In genomic region chr7:21939858-21940322, GRCh38 we compare ENCODE assay signal across 13 cellular contexts. TPM values are rescaled to one million over a fixed set of nuclear protein-coding genes. Genes with fewer than 3 reads are reported as not detected.
DNase-seq lines count a peak whose midpoint lies in the region; ATAC-seq and TF ChIP-seq lines count a peak whose summit lies in the region.
"Had no signal": no experiment of that assay in that cellular context is flagged by ENCODE, and none has a peak within 500 bp of the region (broad histone marks: within the 10 kb centered on the region; RNA-seq: fewer than 3 reads in every experiment).

No MANE protein-coding gene starts in this region.

- H3K27ac ChIP-seq in lower lobe of right lung: peak overlapping the region; percentile 39
- H3K27ac ChIP-seq: 22Rv1, ascending aorta had no signal

- no peaks in the 10 kb centered on the region for H3K9me3 ChIP-seq in lower lobe of right lung
- H3K9me3 ChIP-seq: ascending aorta, Caco-2 had no signal

- H3K4me1 ChIP-seq in lower lobe of right lung: peaks cover 47% of the 10 kb centered on the region

- H3K4me1 Mint-ChIP-seq in activated CD8-positive, alpha-beta T cell treated with anti-CD3 and anti-CD28 coated beads, Interleukin-2, amount 10 ng/mL, durations not matched to agents 7 days and 5 days (ENCODE audit: low read depth): peaks cover 63% of the 10 kb centered on the region
- H3K4me1 Mint-ChIP-seq in mesothelial cell of epicardium: peaks cover 15% of the 10 kb centered on the region

- CTCF ChIA-PET in activated CD8-positive, alpha-beta T cell treated with anti-CD3 and anti-CD28 coated beads, Interleukin-2, amount 10 ng/mL, durations not matched to agents 7 days and 5 days (lab: Charles Lee): no interaction called here

- H3K36me3 Mint-ChIP-seq in activated CD8-positive, alpha-beta T cell treated with anti-CD3 and anti-CD28 coated beads, Interleukin-2, amount 10 ng/mL, durations not matched to agents 7 days and 5 days (ENCODE audit: low read depth): peaks cover 64% of the 10 kb centered on the region
- H3K36me3 Mint-ChIP-seq in mesothelial cell of epicardium: peaks cover 31% of the 10 kb centered on the region

- H3K27me3 ChIP-seq in lower lobe of right lung (ENCODE audit: low read depth): no peaks in the 10 kb centered on the region
- H3K27me3 ChIP-seq: ascending aorta had no signal

- H3K36me3 ChIP-seq in lower lobe of right lung: no peaks in the 10 kb centered on the region
- H3K36me3 ChIP-seq: ascending aorta had no signal

- H3K27ac Mint-ChIP-seq in activated CD8-positive, alpha-beta T cell treated with anti-CD3 and anti-CD28 coated beads, Interleukin-2, amount 10 ng/mL, durations not matched to agents 7 days and 5 days: peak overlapping the region; percentile 73
- H3K27ac Mint-ChIP-seq in mesothelial cell of epicardium: no peak overlapping the region

- intact Hi-C loops in lower lobe of right lung (cut with DNase I): no loop called here

- POLR2A ChIA-PET in activated CD8-positive, alpha-beta T cell treated with anti-CD3 and anti-CD28 coated beads, Interleukin-2, amount 10 ng/mL, durations not matched to agents 7 days and 5 days (lab: Charles Lee): no interaction called here

- peaks cover 8% of the 10 kb centered on the region for H3K9me3 Mint-ChIP-seq in activated CD8-positive, alpha-beta T cell treated with anti-CD3 and anti-CD28 coated beads, Interleukin-2, amount 10 ng/mL, durations not matched to agents 7 days and 5 days (ENCODE audit: insufficient read depth)
- peaks cover 18% of the 10 kb centered on the region for H3K9me3 Mint-ChIP-seq in mesothelial cell of epicardium

- in situ Hi-C loops in GM13977 (cut with MboI; ENCODE audit: low pct_unique_long_range_greater_than_20kb, low sequenced_read_pairs, unreplicated experiment): no loop called here

- no peaks in the 10 kb centered on the region for H3K27me3 Mint-ChIP-seq in activated CD8-positive, alpha-beta T cell treated with anti-CD3 and anti-CD28 coated beads, Interleukin-2, amount 10 ng/mL, durations not matched to agents 7 days and 5 days (ENCODE audit: low read depth)
- H3K27me3 Mint-ChIP-seq in mesothelial cell of epicardium (ENCODE audit: low read depth): peaks cover 65% of the 10 kb centered on the region

- ATAC-seq in activated CD8-positive, alpha-beta T cell treated with anti-CD3 and anti-CD28 coated beads, Interleukin-2, amount 10 ng/mL, durations not matched to agents 7 days and 5 days: peak; percentile 7
- ATAC-seq in lower lobe of right lung (no peak), HG03521 (IDR thresholded peaks at IDR 0.05; ENCODE audit: unreplicated experiment) (no peak)

- H3K4me3 ChIP-seq in lower lobe of right lung: no peak overlapping the region
- H3K4me3 ChIP-seq: ascending aorta, lung had no signal

- TF ChIP-seq CTCF in GM13977 (IDR thresholded peaks at IDR 0.05; ENCODE audit: extremely low read depth, insufficient read depth, missing control alignments) (no peak), lower lobe of right lung (IDR thresholded peaks at IDR 0.05) (no peak), mesothelial cell of epicardium (IDR thresholded peaks at IDR 0.05; ENCODE audit: unreplicated experiment) (no peak)

- no peak overlapping the region for H3K4me3 Mint-ChIP-seq in activated CD8-positive, alpha-beta T cell treated with anti-CD3 and anti-CD28 coated beads, Interleukin-2, amount 10 ng/mL, durations not matched to agents 7 days and 5 days
- H3K4me3 Mint-ChIP-seq in mesothelial cell of epicardium: no peak overlapping the region

- peak; percentile 47 for DNase-seq in DMS 273 (lab: John Stamatoyannopoulos, UW; ENCODE audit: unreplicated experiment)
- no peak for DNase-seq in DMS 273 treated with DMSO at 0.1 percent for 48 hours (lab: John Stamatoyannopoulos, UW)
- DNase-seq in GM13977 (ENCODE audit: low spot score): peak; percentile 80
- DNase-seq in activated CD8-positive, alpha-beta T cell treated with anti-CD3 and anti-CD28 coated beads, Interleukin-2, amount 10 ng/mL, durations not matched to agents 7 days and 5 days: no peak
- DNase-seq in lower lobe of right lung: no peak
- no peak for DNase-seq in kidney glomerular epithelial cell (lab: John Stamatoyannopoulos, UW)
- DNase-seq in mesothelial cell of epicardium (ENCODE audit: low spot score in 2 of 2, unreplicated experiment in 2 of 2): no peak
- DNase-seq: Caco-2, hippocampal formation had no signal

RNA-seq across cellular contexts. Expression of gene CDCA7L, which starts 5.8 kb away (rescaled TPM):
- 10 to 100 TPM; 66.4 to 67.9 TPM for total RNA-seq in activated CD8-positive, alpha-beta T cell treated with anti-CD3 and anti-CD28 coated beads, Interleukin-2, amount 10 ng/mL, durations not matched to agents 7 days and 5 days
- total RNA-seq in lower lobe of right lung (33.9 TPM), mesothelial cell of epicardium (25.6 to 28.6 TPM (median 26.5 TPM) in 3 replicates)

Comparison
In these comparisons a context has a peak if more than half of its experiments do, and no peak if none do; other contexts are left out.
1. DNase-seq: peak in DMS 273 (single experiment) and GM13977 (single experiment); none in DMS 273 treated with DMSO at 0.1 percent for 48 hours (single experiment), activated CD8-positive, alpha-beta T cell treated with anti-CD3 and anti-CD28 coated beads, Interleukin-2, amount 10 ng/mL, durations not matched to agents 7 days and 5 days (single experiment), lower lobe of right lung (single experiment), kidney glomerular epithelial cell (single experiment) and mesothelial cell of epicardium (0 of 2).